In the genomic region with DNA sequence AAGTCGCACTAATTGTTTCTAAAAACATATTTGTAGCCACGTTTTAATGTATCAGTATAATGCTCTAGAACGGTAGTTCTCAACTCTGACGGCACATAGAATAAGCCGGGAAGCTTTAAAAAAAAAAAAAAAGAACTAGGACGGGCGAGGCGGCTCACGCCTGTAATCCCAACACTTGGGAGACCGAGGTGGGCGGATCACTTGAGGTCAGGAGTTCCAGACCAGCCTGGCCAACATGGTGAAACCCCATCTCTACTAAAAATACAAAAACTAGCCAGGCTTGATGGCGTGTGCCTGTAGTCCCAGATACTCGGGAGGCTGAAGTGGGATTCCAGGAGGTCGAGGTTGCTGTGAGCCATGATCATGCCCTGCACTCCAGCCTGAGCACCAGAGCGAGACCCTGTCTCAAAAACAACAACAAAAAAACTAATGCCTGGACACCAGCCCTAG, we compare ENCODE assay signal across 8 cellular contexts. TPM values are rescaled to one million over a fixed set of nuclear protein-coding genes. Genes with fewer than 3 reads are reported as not detected.
DNase-seq lines count a peak whose midpoint lies in the region; ATAC-seq and TF ChIP-seq lines count a peak whose summit lies in the region.

No MANE protein-coding gene starts in this region.

- H3K36me3 Mint-ChIP-seq in dendritic cell treated with granulocyte-macrophage colony-stimulating factor and Interleukin-4, amounts not matched to agents 40 ng/mL and 50 ng/mL, for 4 days (ENCODE audit: low read depth): no peaks in the 10 kb centered on the region
- H3K36me3 Mint-ChIP-seq in naive thymus-derived CD8-positive, alpha-beta T cell: peaks cover 0 to 4% (median 0%) of the 10 kb centered on the region in 3 donors

- peak overlapping the region; percentile 5; the same call in 1 of the 2 replicates for H3K27ac ChIP-seq in ACC112 (ENCODE audit: low read depth, low read length)

- ATAC-seq in naive thymus-derived CD8-positive, alpha-beta T cell: no peak
- ATAC-seq in GM18873 (IDR thresholded peaks at IDR 0.05; ENCODE audit: low FRiP score, unreplicated experiment): no peak
- no peak for ATAC-seq in GM21717 (IDR thresholded peaks at IDR 0.05; ENCODE audit: unreplicated experiment)
- ATAC-seq in HG03342 (IDR thresholded peaks at IDR 0.05; ENCODE audit: unreplicated experiment): no peak

- no peak for DNase-seq in LNCaP clone FGC (ENCODE audit: low read depth)
- no peak for DNase-seq in naive thymus-derived CD8-positive, alpha-beta T cell
- no peak for DNase-seq in SHP77 treated with DMSO at 0.1 percent for 48 hours (lab: John Stamatoyannopoulos, UW)

- no peaks in the 10 kb centered on the region for H3K36me3 ChIP-seq in ACC112 (ENCODE audit: insufficient read depth, low read length)

- peaks cover 5% of the 10 kb centered on the region for H3K79me2 ChIP-seq in ACC112 (ENCODE audit: control insufficient read depth, insufficient read depth, low read length, unreplicated experiment)

- no peak for TF ChIP-seq CTCF in LNCaP clone FGC (IDR thresholded peaks at IDR 0.05; ENCODE audit: control insufficient read depth, extremely low read depth, insufficient read depth)

- intact Hi-C loops in dendritic cell treated with granulocyte-macrophage colony-stimulating factor and Interleukin-4, amounts not matched to agents 40 ng/mL and 50 ng/mL, for 4 days (cut with micrococcal nuclease): no loop called here

- peaks cover 13% of the 10 kb centered on the region for H3K4me1 ChIP-seq in ACC112 (ENCODE audit: control insufficient read depth, insufficient read depth, low read length, unreplicated experiment)

- H3K27ac Mint-ChIP-seq in dendritic cell treated with granulocyte-macrophage colony-stimulating factor and Interleukin-4, amounts not matched to agents 40 ng/mL and 50 ng/mL, for 4 days: peak overlapping the region; percentile 87
- peak overlapping the region; percentile 43 to 93 (median 92) for H3K27ac Mint-ChIP-seq in naive thymus-derived CD8-positive, alpha-beta T cell

- H3K4me1 Mint-ChIP-seq in dendritic cell treated with granulocyte-macrophage colony-stimulating factor and Interleukin-4, amounts not matched to agents 40 ng/mL and 50 ng/mL, for 4 days (ENCODE audit: low read depth): peaks cover 24% of the 10 kb centered on the region
- H3K4me1 Mint-ChIP-seq in naive thymus-derived CD8-positive, alpha-beta T cell: peaks cover 13 to 35% (median 27%) of the 10 kb centered on the region in 4 donors

- peak overlapping the region; percentile 84 for H3K4me3 Mint-ChIP-seq in dendritic cell treated with granulocyte-macrophage colony-stimulating factor and Interleukin-4, amounts not matched to agents 40 ng/mL and 50 ng/mL, for 4 days
- peak overlapping the region; percentile 79 to 89 (median 84) for H3K4me3 Mint-ChIP-seq in naive thymus-derived CD8-positive, alpha-beta T cell

- H3K4me3 ChIP-seq in ACC112 (ENCODE audit: low read depth, low read length): peak overlapping the region; percentile 85
- H3K4me3 ChIP-seq in LNCaP clone FGC (ENCODE audit: low read depth, low read length): peak overlapping the region; percentile 65

- no peaks in the 10 kb centered on the region for H3K9me3 Mint-ChIP-seq in dendritic cell treated with granulocyte-macrophage colony-stimulating factor and Interleukin-4, amounts not matched to agents 40 ng/mL and 50 ng/mL, for 4 days
- no peaks in the 10 kb centered on the region for H3K9me3 Mint-ChIP-seq in naive thymus-derived CD8-positive, alpha-beta T cell

- POLR2A ChIA-PET in naive thymus-derived CD8-positive, alpha-beta T cell (lab: Charles Lee): interaction anchor here (0.8 to 2.7 kb wide), 4 partner anchors 9 to 407 kb away, joined by 3 to 29 read pairs (median 4); a partner anchor contains a TSS

- no peaks in the 10 kb centered on the region for H3K27me3 ChIP-seq in ACC112 (ENCODE audit: insufficient read depth, low read length)

- H3K27me3 Mint-ChIP-seq in dendritic cell treated with granulocyte-macrophage colony-stimulating factor and Interleukin-4, amounts not matched to agents 40 ng/mL and 50 ng/mL, for 4 days: no peaks in the 10 kb centered on the region
- H3K27me3 Mint-ChIP-seq in naive thymus-derived CD8-positive, alpha-beta T cell: no peaks in the 10 kb centered on the region

- H2AFZ ChIP-seq in ACC112 (ENCODE audit: low read length, unreplicated experiment): peak overlapping the region; percentile 70

RNA-seq across cellular contexts. Expression of a gene that starts 0.7 kb away (rescaled TPM):
- 10 to 100 TPM in 1 of 2 experiments, 1 to 10 TPM in 1; 9.0 to 10.1 TPM for total RNA-seq in naive thymus-derived CD8-positive, alpha-beta T cell
- 10 to 100 TPM; 12.2 to 21.0 (median 13.7) TPM for polyA plus RNA-seq in naive thymus-derived CD8-positive, alpha-beta T cell

RNA-seq across cellular contexts. Expression of a gene that starts 9.7 kb away (rescaled TPM):
- 100 to 1,000 TPM; 189 to 197 TPM for total RNA-seq in naive thymus-derived CD8-positive, alpha-beta T cell
- polyA plus RNA-seq in naive thymus-derived CD8-positive, alpha-beta T cell: 10 to 100 TPM; 29.9 to 46.5 (median 31.7) TPM

RNA-seq across cellular contexts. Expression of a gene that starts 26.6 kb away (rescaled TPM):
- total RNA-seq in naive thymus-derived CD8-positive, alpha-beta T cell: 1 to 10 TPM in 1 of 2 experiments, under 1 TPM in 1; 0.75 to 1.0 TPM
- under 1 TPM in 2 of 3 donors, not detected in 1; 0.19 to 0.58 TPM for polyA plus RNA-seq in naive thymus-derived CD8-positive, alpha-beta T cell
